ENCODE assay signal across 31 cellular contexts in genomic region chr6:97864366-97864765, GRCh38.
"Had no signal": no experiment of that assay in that cellular context is flagged by ENCODE, and none has a peak within 500 bp of the region (broad histone marks: within the 10 kb centered on the region; RNA-seq: fewer than 3 reads in every experiment).

No MANE protein-coding gene starts in this region.

- H3K27me3 ChIP-seq: neural progenitor cell, pancreas, right lobe of liver, sigmoid colon, spleen, suprapubic skin, testis, tibial artery, transverse colon, upper lobe of right lung, uterus had no signal

- H3K4me3 Mint-ChIP-seq: naive B cell; naive thymus-derived CD8-positive, alpha-beta T cell; natural killer cell treated with Interleukin-12 subunit alpha and Interleukin-12 subunit beta and Interleukin-15 and Interleukin-18, amount 100 ng/mL, for 72 hours; nephron progenitor cell; neural progenitor cell; stimulated activated memory B cell treated with anti-CD40 and anti-IgM and Interleukin-4, amounts not matched to agents 10 μg/mL and 1 μg/mL and 100 μg/mL, for 72 hours; stimulated activated naive CD8-positive, alpha-beta T cell treated with anti-CD3 and anti-CD28 coated beads, Interleukin-15, amount 100 ng/mL, for 72 hours; type B pancreatic cell had no signal

- H3K4me2 ChIP-seq: neural progenitor cell had no signal

- H3K9me3 Mint-ChIP-seq: natural killer cell treated with Interleukin-12 subunit alpha and Interleukin-12 subunit beta and Interleukin-15 and Interleukin-18, amount 100 ng/mL, for 72 hours; nephron progenitor cell; stimulated activated memory B cell treated with anti-CD40 and anti-IgM and Interleukin-4, amounts not matched to agents 10 μg/mL and 1 μg/mL and 100 μg/mL, for 72 hours; stimulated activated naive CD8-positive, alpha-beta T cell treated with anti-CD3 and anti-CD28 coated beads, Interleukin-15, amount 100 ng/mL, for 72 hours; type B pancreatic cell had no signal

- H3K9ac ChIP-seq: neural progenitor cell had no signal

- H3K27ac Mint-ChIP-seq: naive B cell; naive thymus-derived CD8-positive, alpha-beta T cell; natural killer cell treated with Interleukin-12 subunit alpha and Interleukin-12 subunit beta and Interleukin-15 and Interleukin-18, amount 100 ng/mL, for 72 hours; nephron progenitor cell; neural progenitor cell; stimulated activated memory B cell treated with anti-CD40 and anti-IgM and Interleukin-4, amounts not matched to agents 10 μg/mL and 1 μg/mL and 100 μg/mL, for 72 hours; stimulated activated naive CD8-positive, alpha-beta T cell treated with anti-CD3 and anti-CD28 coated beads, Interleukin-15, amount 100 ng/mL, for 72 hours; type B pancreatic cell had no signal

- DNase-seq: naive B cell; naive thymus-derived CD8-positive, alpha-beta T cell; nephron progenitor cell; occipital lobe; pancreas; retina; right cardiac atrium; right lobe of liver; sigmoid colon; small intestine; spleen; stimulated activated CD4-positive, alpha-beta T cell treated with anti-CD3 and anti-CD28 coated beads, Interleukin-12 subunit alpha, Interleukin-12 subunit beta, amount 100 ng/mL, for 4 hours; stimulated activated CD4-positive, alpha-beta T cell treated with anti-CD3 and anti-CD28 coated beads, Interleukin-1b, Interleukin-23, amount 100 ng/mL, for 48 hours; stimulated activated CD4-positive, alpha-beta T cell treated with anti-CD3 and anti-CD28 coated beads, Interleukin-4, amount 100 ng/mL, for 1 hour; stimulated activated CD4-positive, alpha-beta T cell treated with anti-CD3 and anti-CD28 coated beads, Interleukin-4, amount 100 ng/mL, for 4 hours; stimulated activated CD8-positive, alpha-beta memory T cell treated with anti-CD3 and anti-CD28 coated beads, Interleukin-4, amount 100 ng/mL, for 48 hours; stimulated activated naive CD4-positive, alpha-beta T cell; stimulated activated naive CD8-positive, alpha-beta T cell treated with anti-CD3 and anti-CD28 coated beads, Interleukin-15, amount 100 ng/mL, for 72 hours; stimulated activated naive CD8-positive, alpha-beta T cell treated with anti-CD3 and anti-CD28 coated beads, Interleukin-15, Interleukin-2, amounts not matched to agents 100 U/mL and 50 U/mL, for 24 hours; substantia nigra; testis; tibial artery; transverse colon; upper lobe of right lung; uterus had no signal

- H3K36me3 ChIP-seq: neural progenitor cell, pancreas, prostate gland, right lobe of liver, sigmoid colon, spleen, suprapubic skin, tibial artery, transverse colon, upper lobe of right lung, uterus had no signal

- H3K9me3 ChIP-seq: pancreas, prostate gland, right lobe of liver, sigmoid colon, suprapubic skin, testis, tibial artery, transverse colon, upper lobe of right lung, uterus had no signal

- H2AFZ ChIP-seq: neural progenitor cell had no signal

- H3K4me1 ChIP-seq: pancreas, prostate gland, right lobe of liver, sigmoid colon, spleen, suprapubic skin, testis, tibial artery, transverse colon, upper lobe of right lung, uterus had no signal

- H3K27me3 Mint-ChIP-seq: naive B cell; naive thymus-derived CD8-positive, alpha-beta T cell; natural killer cell treated with Interleukin-12 subunit alpha and Interleukin-12 subunit beta and Interleukin-15 and Interleukin-18, amount 100 ng/mL, for 72 hours; stimulated activated memory B cell treated with anti-CD40 and anti-IgM and Interleukin-4, amounts not matched to agents 10 μg/mL and 1 μg/mL and 100 μg/mL, for 72 hours; stimulated activated naive CD8-positive, alpha-beta T cell treated with anti-CD3 and anti-CD28 coated beads, Interleukin-15, amount 100 ng/mL, for 72 hours; type B pancreatic cell had no signal

- H3K27ac ChIP-seq: neural progenitor cell, pancreas, prostate gland, right lobe of liver, sigmoid colon, spleen, suprapubic skin, testis, tibial artery, transverse colon, upper lobe of right lung, uterus had no signal

- H3K36me3 Mint-ChIP-seq: naive B cell; naive thymus-derived CD8-positive, alpha-beta T cell; natural killer cell treated with Interleukin-12 subunit alpha and Interleukin-12 subunit beta and Interleukin-15 and Interleukin-18, amount 100 ng/mL, for 72 hours; neural progenitor cell; stimulated activated memory B cell treated with anti-CD40 and anti-IgM and Interleukin-4, amounts not matched to agents 10 μg/mL and 1 μg/mL and 100 μg/mL, for 72 hours; type B pancreatic cell had no signal

- FAIRE-seq: pancreas, small intestine had no signal

- H3K4me3 ChIP-seq: neural progenitor cell, pancreas, prostate gland, right lobe of liver, sigmoid colon, spleen, suprapubic skin, testis, tibial artery, transverse colon, upper lobe of right lung, uterus had no signal

- H3K4me1 Mint-ChIP-seq: naive B cell; naive thymus-derived CD8-positive, alpha-beta T cell; nephron progenitor cell; stimulated activated memory B cell treated with anti-CD40 and anti-IgM and Interleukin-4, amounts not matched to agents 10 μg/mL and 1 μg/mL and 100 μg/mL, for 72 hours; stimulated activated naive CD8-positive, alpha-beta T cell treated with anti-CD3 and anti-CD28 coated beads, Interleukin-15, amount 100 ng/mL, for 72 hours had no signal
